11 cellular contexts compared by ENCODE assay signal in genomic region chr17:5000237-5000639, GRCh38. TPM values are rescaled to one million over a fixed set of nuclear protein-coding genes. Genes with fewer than 3 reads are reported as not detected.
DNase-seq lines count a peak whose midpoint lies in the region; ATAC-seq and TF ChIP-seq lines count a peak whose summit lies in the region.
"Had no signal": no experiment of that assay in that cellular context is flagged by ENCODE, and none has a peak within 500 bp of the region (broad histone marks: within the 10 kb centered on the region; RNA-seq: fewer than 3 reads in every experiment).

No MANE protein-coding gene starts in this region.

- H4K20me1 ChIP-seq in SK-N-SH (ENCODE audit: insufficient read depth), result peaks cover 20% of the 10 kb centered on the region

- H2AFZ ChIP-seq in SK-N-SH (ENCODE audit: low read depth), result no peak overlapping the region

- H3K27ac ChIP-seq in SK-N-SH (ENCODE audit: low read depth in 2 of 2, low read length in 1 of 2) (no peak overlapping the region), uterus (peak overlapping the region in 1 of 2 donors; percentile 94)

- no peaks in the 10 kb centered on the region for H3K27me3 ChIP-seq in SK-N-SH (ENCODE audit: insufficient read depth)
- H3K27me3 ChIP-seq in uterus, result no peaks in the 10 kb centered on the region
- H3K27me3 ChIP-seq: MG63 had no signal

- intact Hi-C loops in uterus (cut with DNase I; ENCODE audit: low total_unique reads), result no loop called here

- POLR2A ChIA-PET in SK-N-SH (lab: Yijun Ruan, JAX), result no interaction called here

- peaks cover 40% of the 10 kb centered on the region for H3K36me3 Mint-ChIP-seq in nephron (ENCODE audit: low read depth)

- no peak for TF ChIP-seq RAD21 in SK-N-SH (IDR thresholded peaks at IDR 0.05; ENCODE audit: low read length)

- H3K4me3 Mint-ChIP-seq in nephron, result peak overlapping the region; percentile 80 to 83 (median 82)

- H3K9me2 ChIP-seq in SK-N-SH, result no peaks in the 10 kb centered on the region

- H3K4me3 ChIP-seq in SK-N-SH (ENCODE audit: low read depth in 2 of 2, low read length in 1 of 2) (no peak overlapping the region), fibroblast of pulmonary artery (replicated peaks; ENCODE audit: low read depth, low read length) (no peak overlapping the region), uterus (peak overlapping the region in 1 of 2 donors; percentile 11)
- H3K4me3 ChIP-seq: MG63 had no signal

- H3K4me2 ChIP-seq in SK-N-SH, result peak overlapping the region; percentile 99; the same call in 1 of the 2 replicates

- H3K36me3 ChIP-seq in SK-N-SH (replicated peaks in 1 of 2; ENCODE audit: control insufficient read depth in 1 of 2, insufficient read depth in 2 of 2, low read length in 1 of 2), result peaks cover 29 to 40% of the 10 kb centered on the region in 2 experiments
- no peaks in the 10 kb centered on the region for H3K36me3 ChIP-seq in uterus

- CTCF ChIA-PET in SK-N-SH (lab: Yijun Ruan, JAX), result interaction anchor here (0.9 to 8.1 kb wide), 5 partner anchors 12 to 62 kb away, joined by 3 to 54 read pairs (median 3); partner anchors contain the start of gene CAMTA2

- no peaks in the 10 kb centered on the region for H3K27me3 Mint-ChIP-seq in nephron (ENCODE audit: low read depth)

- H3K27ac Mint-ChIP-seq in nephron, result no peak overlapping the region

- TF ChIP-seq POLR2A in uterus (IDR thresholded peaks at IDR 0.05), result no peak

- no peak for ATAC-seq in SK-N-SH treated with all-trans-retinoic acid at 6 μM for 48 hours
- ATAC-seq in GM21360 (IDR thresholded peaks at IDR 0.05; ENCODE audit: unreplicated experiment), result no peak

- peaks cover under 1% of the 10 kb centered on the region for H3F3A ChIP-seq in SK-N-SH (replicated peaks; ENCODE audit: insufficient read depth)

- no peak overlapping the region for H3K9ac ChIP-seq in SK-N-SH

- H3K4me1 ChIP-seq in SK-N-SH (ENCODE audit: control insufficient read depth in 1 of 2, insufficient read depth in 2 of 2, low read depth in 1 of 2, low read length in 1 of 2), result peaks cover 10 to 24% of the 10 kb centered on the region in 2 experiments; a peak in 3 of 4 replicates
- peaks cover 9 to 18% of the 10 kb centered on the region in 2 donors for H3K4me1 ChIP-seq in uterus

- H3K9me3 ChIP-seq in SK-N-SH, result no peaks in the 10 kb centered on the region
- H3K9me3 ChIP-seq in uterus, result no peaks in the 10 kb centered on the region
- H3K9me3 ChIP-seq: MG63 had no signal

- TF ChIP-seq CTCF in SK-N-SH (IDR thresholded peaks at IDR 0.05) (no peak), fibroblast of pulmonary artery (IDR thresholded peaks at IDR 0.05; ENCODE audit: low read length, missing control alignments) (no peak), nephron (IDR thresholded peaks at IDR 0.05; ENCODE audit: unreplicated experiment in 3 of 3) (no peak), uterus (IDR thresholded peaks at IDR 0.05) (no peak)

- DNase-seq in SK-N-SH (no peak), fibroblast of pulmonary artery (ENCODE audit: low read depth) (peak; percentile 46), uterus (peak; percentile 81 to 87), mucosa of gallbladder (ENCODE audit: low spot score) (no peak)
- no peak for DNase-seq in activated effector memory CD4-positive, alpha-beta T cell treated with Interleukin-2 at 50 U/mL for 16 hours
- DNase-seq: 8988T, activated T-cell treated with anti-CD3 and anti-CD28 coated beads for 4 hours, MG63 had no signal

- 92% methylated on average over 3 of the region's 11 CpGs for WGBS in SK-N-SH (ENCODE audit: low lambda C conversion rate)

- H3K79me2 ChIP-seq in SK-N-SH (ENCODE audit: insufficient read depth), result peaks cover 50% of the 10 kb centered on the region

- H3K4me1 Mint-ChIP-seq in nephron, result peaks cover 22% of the 10 kb centered on the region

- TF ChIP-seq EP300 in SK-N-SH (IDR thresholded peaks at IDR 0.05; ENCODE audit: borderline replicate concordance in 1 of 2, low read depth in 1 of 2, low read length in 1 of 2), result no peak

- no peaks in the 10 kb centered on the region for H3K9me3 Mint-ChIP-seq in nephron

TF ChIP-seq in SK-N-SH, 30 proteins besides CTCF, POLR2A, EP300 and RAD21:
- TF ChIP-seq USF2 (IDR thresholded peaks at IDR 0.05; ENCODE audit: borderline replicate concordance, low read depth, low read length), result no peak
- TF ChIP-seq FOXM1 (IDR thresholded peaks at IDR 0.05; ENCODE audit: low read depth), result no peak
- TF ChIP-seq RFX5 (IDR thresholded peaks at IDR 0.05; ENCODE audit: low read length), result no peak
- no peak for TF ChIP-seq TAF1 (IDR thresholded peaks at IDR 0.05; ENCODE audit: borderline replicate concordance, low read depth, low read length)
- TF ChIP-seq EZH2phosphoT487 (IDR thresholded peaks at IDR 0.05; ENCODE audit: borderline replicate concordance, low read depth), result no peak
TF ChIP-seq in SK-N-SH: peak in this region for 0.

TF ChIP-seq in SK-N-SH treated with all-trans-retinoic acid at 6 μM for 48 hours, 23 proteins besides CTCF, POLR2A, EP300 and RAD21:
- TF ChIP-seq BACH2 (CRISPR knock-in tag; IDR thresholded peaks at IDR 0.05; ENCODE audit: borderline replicate concordance) (no peak), ZNF565 (CRISPR knock-in tag; conservative IDR thresholded peaks at IDR 0.05; ENCODE audit: low read depth) (no peak), OSR1 (CRISPR knock-in tag; IDR thresholded peaks at IDR 0.05) (no peak), RARB (CRISPR knock-in tag; IDR thresholded peaks at IDR 0.05) (no peak), GLIS3 (CRISPR knock-in tag; IDR thresholded peaks at IDR 0.05) (no peak), PPARA (CRISPR knock-in tag; IDR thresholded peaks at IDR 0.05; ENCODE audit: borderline replicate concordance) (no peak), ZNF8 (CRISPR knock-in tag; IDR thresholded peaks at IDR 0.05) (no peak), CSDC2 (CRISPR knock-in tag; IDR thresholded peaks at IDR 0.05) (no peak), ZFP3 (CRISPR knock-in tag; IDR thresholded peaks at IDR 0.05) (no peak), TCF4 (CRISPR knock-in tag; IDR thresholded peaks at IDR 0.05; ENCODE audit: borderline replicate concordance) (no peak), ISL1 (CRISPR knock-in tag; IDR thresholded peaks at IDR 0.05) (no peak), ESRRG (CRISPR knock-in tag; IDR thresholded peaks at IDR 0.05) (no peak), ARNTL (CRISPR knock-in tag; IDR thresholded peaks at IDR 0.05; ENCODE audit: borderline replicate concordance, low read depth) (no peak), ZNF70 (CRISPR knock-in tag; IDR thresholded peaks at IDR 0.05) (no peak), ZFP30 (CRISPR knock-in tag; IDR thresholded peaks at IDR 0.05) (no peak), ZC3H10 (CRISPR knock-in tag; IDR thresholded peaks at IDR 0.05) (no peak)

RNA-seq across cellular contexts. Expression of gene KIF1C, which starts 2.5 kb away (rescaled TPM):
- 36.7 and 58.2 TPM in 2 replicates for polyA plus RNA-seq in SK-N-SH (2012; rRNA removed)
- polyA plus RNA-seq in SK-N-SH (2012; cell fraction: cytosol; rRNA removed), result 51.2 and 53.6 TPM in 2 replicates
- polyA plus RNA-seq in SK-N-SH (2012; cell fraction: nucleus; rRNA removed), result 69.6 and 72.0 TPM in 2 replicates
- total RNA-seq in uterus (100 to 1,000 TPM in 1 of 4 donors, 10 to 100 TPM in 3; 22.9 to 140 (median 30.5) TPM), mucosa of gallbladder (234 TPM)

RNA-seq across cellular contexts. Expression of gene INCA1, which starts 2.9 kb away (rescaled TPM):
- polyA plus RNA-seq in SK-N-SH (2012; rRNA removed), result 1.2 and 1.3 TPM in 2 replicates
- polyA plus RNA-seq in SK-N-SH (2012; cell fraction: cytosol; rRNA removed), result 0.64 TPM in 2 replicates
- polyA plus RNA-seq in SK-N-SH (2012; cell fraction: nucleus; rRNA removed), result 6.1 and 7.0 TPM in 2 replicates
- total RNA-seq in uterus (1 to 10 TPM in 1 of 4 donors, not detected in 3; 3.4 TPM), mucosa of gallbladder (1.4 TPM)

RNA-seq across cellular contexts. Expression of gene CAMTA2, which starts 12.8 kb away (rescaled TPM):
- polyA plus RNA-seq in SK-N-SH (2012; rRNA removed), result 18.4 and 27.0 TPM in 2 replicates
- 7.1 and 10.2 TPM in 2 replicates for polyA plus RNA-seq in SK-N-SH (2012; cell fraction: cytosol; rRNA removed)
- polyA plus RNA-seq in SK-N-SH (2012; cell fraction: nucleus; rRNA removed), result 101 and 118 TPM in 2 replicates
- total RNA-seq in uterus (10 to 100 TPM in 3 of 4 donors, 1 to 10 TPM in 1; 7.3 to 80.8 (median 12.7) TPM), mucosa of gallbladder (68.0 TPM)

RNA-seq across cellular contexts. Expression of gene SPAG7, which starts 32.6 kb away (rescaled TPM):
- 122 and 133 TPM in 2 replicates for polyA plus RNA-seq in SK-N-SH (2012; rRNA removed)
- polyA plus RNA-seq in SK-N-SH (2012; cell fraction: cytosol; rRNA removed), result 124 and 131 TPM in 2 replicates
- 148 and 166 TPM in 2 replicates for polyA plus RNA-seq in SK-N-SH (2012; cell fraction: nucleus; rRNA removed)
- total RNA-seq in uterus (10 to 100 TPM; 18.4 to 58.3 (median 34.0) TPM), mucosa of gallbladder (54.2 TPM)

RNA-seq across cellular contexts. Expression of gene SLC52A1, which starts 35.0 kb away (rescaled TPM):
- 0.49 and 0.55 TPM in 2 replicates for polyA plus RNA-seq in SK-N-SH (2012; rRNA removed)
- 0.15 and 0.22 TPM in 2 replicates for polyA plus RNA-seq in SK-N-SH (2012; cell fraction: cytosol; rRNA removed)
- polyA plus RNA-seq in SK-N-SH (2012; cell fraction: nucleus; rRNA removed), result 1.6 TPM in 2 replicates
- total RNA-seq in uterus (under 1 TPM in 1 of 4 donors, not detected in 3; 0.55 TPM), mucosa of gallbladder (not detected)

Comparison
In these comparisons a context has a peak if more than half of its experiments do, and no peak if none do; other contexts are left out.
1. DNase-seq: peak in fibroblast of pulmonary artery (single experiment) and uterus (2 of 2); none in SK-N-SH (single experiment), mucosa of gallbladder (single experiment) and activated effector memory CD4-positive, alpha-beta T cell treated with Interleukin-2 at 50 U/mL for 16 hours (single experiment).